In the genomic region with DNA sequence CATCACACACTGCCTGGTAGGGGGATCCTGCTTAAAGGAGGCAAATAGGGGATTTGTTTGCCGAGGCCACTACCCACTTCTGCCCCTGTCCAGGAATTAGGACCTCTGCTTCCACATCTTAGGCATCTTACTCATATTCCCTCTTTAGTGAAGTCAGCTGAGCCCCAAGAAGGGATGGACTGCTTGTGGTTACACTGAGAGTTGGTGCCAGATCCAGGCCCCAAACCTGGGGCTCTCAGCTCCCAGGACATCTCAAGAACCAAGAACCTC, we compare ENCODE assay signal across 11 cellular contexts. TPM values are rescaled to one million over a fixed set of nuclear protein-coding genes. Genes with fewer than 3 reads are reported as not detected.
"Had no signal": no experiment of that assay in that cellular context is flagged by ENCODE, and none has a peak within 500 bp of the region (broad histone marks: within the 10 kb centered on the region; RNA-seq: fewer than 3 reads in every experiment).

No MANE protein-coding gene starts in this region.

- DNase-seq: mesendoderm had no signal

- H3K9me3 Mint-ChIP-seq: activated CD4-positive, alpha-beta memory T cell treated with anti-CD3 and anti-CD28 coated beads, Interleukin-2, amount 10 ng/mL, durations not matched to agents 7 days and 5 days had no signal

- H3K9me3 ChIP-seq: colonic mucosa, heart right ventricle, left ventricle myocardium inferior, neutrophil, vagina had no signal

- H3K4me3 Mint-ChIP-seq: activated CD4-positive, alpha-beta memory T cell treated with anti-CD3 and anti-CD28 coated beads, Interleukin-2, amount 10 ng/mL, durations not matched to agents 7 days and 5 days had no signal

- H3K27me3 Mint-ChIP-seq: activated CD4-positive, alpha-beta memory T cell treated with anti-CD3 and anti-CD28 coated beads, Interleukin-2, amount 10 ng/mL, durations not matched to agents 7 days and 5 days had no signal

- H3K36me3 ChIP-seq: cardiac muscle cell, colonic mucosa, heart right ventricle, left ventricle myocardium inferior, neutrophil, vagina had no signal

- H3K27ac ChIP-seq: cardiac muscle cell, colonic mucosa, heart right ventricle, left ventricle myocardium inferior, neutrophil, vagina had no signal

- H3K27ac Mint-ChIP-seq: activated CD4-positive, alpha-beta memory T cell treated with anti-CD3 and anti-CD28 coated beads, Interleukin-2, amount 10 ng/mL, durations not matched to agents 7 days and 5 days had no signal

- H3K4me3 ChIP-seq: cardiac muscle cell, colonic mucosa, heart right ventricle, left ventricle myocardium inferior, vagina had no signal

RNA-seq across cellular contexts. Expression of a gene that starts 1.6 kb away (rescaled TPM):
- total RNA-seq: activated CD4-positive, alpha-beta memory T cell treated with anti-CD3 and anti-CD28 coated beads, Interleukin-2, amount 10 ng/mL, durations not matched to agents 7 days and 5 days; endothelial cell of umbilical vein; fibroblast of lung; left ventricle myocardium inferior; T-helper 2 cell treated with Interferon-gamma antibody and Interleukin-4, amounts not matched to agents 100 ng/mL and 5 ng/mL, for 36 hours had no signal
- polyA plus RNA-seq: endothelial cell of umbilical vein, fibroblast of lung, heart right ventricle had no signal
